ENCODE assay signal across 13 cellular contexts in genomic region chr1:27869719-27870085, GRCh38. TPM values are rescaled to one million over a fixed set of nuclear protein-coding genes. Genes with fewer than 3 reads are reported as not detected.
DNase-seq lines count a peak whose midpoint lies in the region; ATAC-seq and TF ChIP-seq lines count a peak whose summit lies in the region.
"Had no signal": no experiment of that assay in that cellular context is flagged by ENCODE, and none has a peak within 500 bp of the region (broad histone marks: within the 10 kb centered on the region; RNA-seq: fewer than 3 reads in every experiment).

No MANE protein-coding gene starts in this region.

- no peaks in the 10 kb centered on the region for H3K27me3 Mint-ChIP-seq in activated CD8-positive, alpha-beta memory T cell treated with anti-CD3 and anti-CD28 coated beads, Interleukin-2, amount 10 ng/mL, durations not matched to agents 7 days and 5 days
- H3K27me3 Mint-ChIP-seq in effector memory CD8-positive, alpha-beta T cell, result no peaks in the 10 kb centered on the region
- no peaks in the 10 kb centered on the region for H3K27me3 Mint-ChIP-seq in stimulated activated naive CD8-positive, alpha-beta T cell treated with anti-CD3 and anti-CD28 coated beads, Interleukin-15, amount 100 ng/mL, for 72 hours

- H3K9me2 ChIP-seq in SU-DHL-6 (replicated peaks; ENCODE audit: insufficient read depth, low read length), result no peaks in the 10 kb centered on the region

- no peaks in the 10 kb centered on the region for H3K9me3 ChIP-seq in SU-DHL-6 (ENCODE audit: insufficient read depth, low read length)
- H3K9me3 ChIP-seq: pancreas had no signal

- H3K79me2 ChIP-seq in SU-DHL-6 (ENCODE audit: insufficient read depth, low read length), result no peaks in the 10 kb centered on the region

- ATAC-seq in activated CD8-positive, alpha-beta memory T cell treated with anti-CD3 and anti-CD28 coated beads, Interleukin-2, amount 10 ng/mL, durations not matched to agents 7 days and 5 days, result no peak
- ATAC-seq in effector memory CD8-positive, alpha-beta T cell (replicated peaks), result no peak
- no peak for ATAC-seq in stimulated activated naive CD8-positive, alpha-beta T cell treated with anti-CD3 and anti-CD28 coated beads, Interleukin-15, amount 100 ng/mL, for 72 hours
- no peak for ATAC-seq in HG03135 (IDR thresholded peaks at IDR 0.05; ENCODE audit: unreplicated experiment)
- ATAC-seq: SK-N-SH treated with all-trans-retinoic acid at 6 μM for 48 hours had no signal

- peaks cover 3% of the 10 kb centered on the region for H3K36me3 Mint-ChIP-seq in activated CD8-positive, alpha-beta memory T cell treated with anti-CD3 and anti-CD28 coated beads, Interleukin-2, amount 10 ng/mL, durations not matched to agents 7 days and 5 days
- H3K36me3 Mint-ChIP-seq in effector memory CD8-positive, alpha-beta T cell (ENCODE audit: insufficient read depth), result no peaks in the 10 kb centered on the region

- TF ChIP-seq CTCF in SU-DHL-6 (IDR thresholded peaks at IDR 0.05; ENCODE audit: insufficient read depth, low read length, poor library complexity, severe bottlenecking), result no peak

- no peaks in the 10 kb centered on the region for H3K9me3 Mint-ChIP-seq in activated CD8-positive, alpha-beta memory T cell treated with anti-CD3 and anti-CD28 coated beads, Interleukin-2, amount 10 ng/mL, durations not matched to agents 7 days and 5 days (ENCODE audit: low read depth)
- H3K9me3 Mint-ChIP-seq in effector memory CD8-positive, alpha-beta T cell, result no peaks in the 10 kb centered on the region
- no peaks in the 10 kb centered on the region for H3K9me3 Mint-ChIP-seq in stimulated activated naive CD8-positive, alpha-beta T cell treated with anti-CD3 and anti-CD28 coated beads, Interleukin-15, amount 100 ng/mL, for 72 hours

- CTCF ChIA-PET in activated CD8-positive, alpha-beta memory T cell treated with anti-CD3 and anti-CD28 coated beads, Interleukin-2, amount 10 ng/mL, durations not matched to agents 7 days and 5 days (lab: Charles Lee), result interaction anchor here (0.7 to 2.7 kb wide), 3 partner anchors 12 to 21 kb away, joined by 3 to 10 read pairs (median 4); no protein-coding TSS in a partner anchor

- no peaks in the 10 kb centered on the region for H3K27me3 ChIP-seq in SU-DHL-6 (ENCODE audit: low read length)
- H3K27me3 ChIP-seq: dorsolateral prefrontal cortex, pancreas had no signal

- H3K27ac ChIP-seq in SU-DHL-6 (ENCODE audit: low read depth, low read length), result no peak overlapping the region

- no peak for DNase-seq in activated CD8-positive, alpha-beta memory T cell treated with anti-CD3 and anti-CD28 coated beads, Interleukin-2, amount 10 ng/mL, durations not matched to agents 7 days and 5 days
- no peak for DNase-seq in activated CD8-positive, alpha-beta memory T cell treated with anti-CD3 and anti-CD28 coated beads, Interleukin-2, amount 50 U/mL, for 48 hours
- DNase-seq in effector memory CD8-positive, alpha-beta T cell, result no peak
- DNase-seq in stimulated activated naive CD8-positive, alpha-beta T cell treated with anti-CD3 and anti-CD28 coated beads, Interleukin-15, amount 100 ng/mL, for 72 hours, result no peak
- DNase-seq in dermis blood vessel endothelial cell (no peak), posterior cingulate gyrus (no peak)
- DNase-seq: mesendoderm, NCI-H2171 had no signal

- H3K9ac ChIP-seq in SU-DHL-6 (ENCODE audit: low read length), result 0 out of 2 replicates have a peak overlapping the region, but pooled peaks have one; percentile 10

- H3K4me2 ChIP-seq in SU-DHL-6 (ENCODE audit: low read depth, low read length, poor library complexity, severe bottlenecking), result peak overlapping the region; percentile 38

- H3K4me3 ChIP-seq in SU-DHL-6 (ENCODE audit: insufficient read depth, low read length, poor library complexity, severe bottlenecking), result no peak overlapping the region
- H3K4me3 ChIP-seq: dorsolateral prefrontal cortex, pancreas had no signal

- no peaks in the 10 kb centered on the region for H3F3A ChIP-seq in SU-DHL-6 (ENCODE audit: insufficient read depth)

- intact Hi-C loops in posterior cingulate gyrus (cut with DNase I), result no loop called here

- H3K27ac Mint-ChIP-seq in activated CD8-positive, alpha-beta memory T cell treated with anti-CD3 and anti-CD28 coated beads, Interleukin-2, amount 10 ng/mL, durations not matched to agents 7 days and 5 days, result peak overlapping the region; percentile 89
- H3K27ac Mint-ChIP-seq in effector memory CD8-positive, alpha-beta T cell, result peak overlapping the region; percentile 82 to 88
- peak overlapping the region; percentile 96 for H3K27ac Mint-ChIP-seq in stimulated activated naive CD8-positive, alpha-beta T cell treated with anti-CD3 and anti-CD28 coated beads, Interleukin-15, amount 100 ng/mL, for 72 hours

- peaks cover 42% of the 10 kb centered on the region for H3K4me1 Mint-ChIP-seq in activated CD8-positive, alpha-beta memory T cell treated with anti-CD3 and anti-CD28 coated beads, Interleukin-2, amount 10 ng/mL, durations not matched to agents 7 days and 5 days
- peaks cover 30 to 39% of the 10 kb centered on the region in 2 donors for H3K4me1 Mint-ChIP-seq in effector memory CD8-positive, alpha-beta T cell (ENCODE audit: low read depth in 2 of 2)
- peaks cover 41% of the 10 kb centered on the region for H3K4me1 Mint-ChIP-seq in stimulated activated naive CD8-positive, alpha-beta T cell treated with anti-CD3 and anti-CD28 coated beads, Interleukin-15, amount 100 ng/mL, for 72 hours

- H4K20me1 ChIP-seq in SU-DHL-6 (ENCODE audit: low read depth, low read length), result no peaks in the 10 kb centered on the region

- H2AFZ ChIP-seq in SU-DHL-6 (ENCODE audit: low read depth, low read length, severe bottlenecking), result no peak overlapping the region

- peak overlapping the region; percentile 55 for H3K4me3 Mint-ChIP-seq in activated CD8-positive, alpha-beta memory T cell treated with anti-CD3 and anti-CD28 coated beads, Interleukin-2, amount 10 ng/mL, durations not matched to agents 7 days and 5 days
- H3K4me3 Mint-ChIP-seq in effector memory CD8-positive, alpha-beta T cell, result peak overlapping the region; percentile 81 to 84
- peak overlapping the region; percentile 80 to 87 for H3K4me3 Mint-ChIP-seq in stimulated activated naive CD8-positive, alpha-beta T cell treated with anti-CD3 and anti-CD28 coated beads, Interleukin-15, amount 100 ng/mL, for 72 hours

- H3K36me3 ChIP-seq in SU-DHL-6 (ENCODE audit: low read length), result no peaks in the 10 kb centered on the region
- H3K36me3 ChIP-seq: pancreas had no signal

RNA-seq across cellular contexts. Expression of gene THEMIS2, which starts 2.6 kb away (rescaled TPM):
- total RNA-seq in activated CD8-positive, alpha-beta memory T cell treated with anti-CD3 and anti-CD28 coated beads, Interleukin-2, amount 10 ng/mL, durations not matched to agents 7 days and 5 days, result 10 to 100 TPM; 23.4 to 30.7 TPM
- total RNA-seq in dermis blood vessel endothelial cell, result 21.8 and 27.9 TPM in 2 replicates

RNA-seq across cellular contexts. Expression of gene PPP1R8, which starts 39.1 kb away (rescaled TPM):
- 10 to 100 TPM; 57.4 to 68.7 TPM for total RNA-seq in activated CD8-positive, alpha-beta memory T cell treated with anti-CD3 and anti-CD28 coated beads, Interleukin-2, amount 10 ng/mL, durations not matched to agents 7 days and 5 days
- total RNA-seq in dermis blood vessel endothelial cell, result 51.2 and 65.1 TPM in 2 replicates

RNA-seq across cellular contexts. Expression of gene RPA2, which starts 44.7 kb away (rescaled TPM):
- 10 to 100 TPM; 63.0 to 72.1 TPM for total RNA-seq in activated CD8-positive, alpha-beta memory T cell treated with anti-CD3 and anti-CD28 coated beads, Interleukin-2, amount 10 ng/mL, durations not matched to agents 7 days and 5 days
- total RNA-seq in dermis blood vessel endothelial cell, result 33.2 and 50.1 TPM in 2 replicates
